ENCODE assay signal across 7 cellular contexts in the genomic region with DNA sequence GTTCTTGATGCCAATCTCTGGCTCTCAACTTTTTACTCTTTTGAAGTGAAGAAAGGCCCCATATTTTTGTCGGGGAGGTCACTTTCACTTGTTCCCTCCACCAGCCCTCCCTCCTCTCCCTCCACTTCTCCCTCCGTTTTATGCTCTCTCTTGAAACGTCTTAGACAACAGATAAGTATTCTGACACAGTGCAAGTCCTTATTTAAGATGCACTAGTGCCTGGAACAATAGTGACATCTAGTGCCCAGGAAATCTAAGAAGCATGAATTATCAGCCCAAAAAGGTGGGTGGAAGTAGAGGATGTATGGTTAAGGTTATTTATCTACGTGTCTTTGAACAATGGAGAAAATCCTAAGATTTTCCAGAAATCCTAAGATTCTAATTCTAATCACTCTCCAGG. TPM values are rescaled to one million over a fixed set of nuclear protein-coding genes. Genes with fewer than 3 reads are reported as not detected.
DNase-seq lines count a peak whose midpoint lies in the region; ATAC-seq and TF ChIP-seq lines count a peak whose summit lies in the region.

No MANE protein-coding gene starts in this region.

- no peak for TF ChIP-seq EP300 in esophagus muscularis mucosa (IDR thresholded peaks at IDR 0.05)
- no peak for TF ChIP-seq EP300 in neural cell (conservative IDR thresholded peaks at IDR 0.05; ENCODE audit: poor library complexity, severe bottlenecking)

- CTCF ChIA-PET in HEK293 (lab: Yijun Ruan, JAX) = interaction anchor here (0.6 to 2.2 kb wide), 8 partner anchors 9 to 374 kb away, joined by 3 to 17 read pairs (median 4); no protein-coding TSS in a partner anchor

- H3K9ac ChIP-seq in neural cell (ENCODE audit: low read length) = no peak overlapping the region

- POLR2A ChIA-PET in HEK293 (lab: Yijun Ruan, JAX) = no interaction called here

- no peak for ATAC-seq in GM21529 (IDR thresholded peaks at IDR 0.05; ENCODE audit: unreplicated experiment)
- ATAC-seq in HG03095 (IDR thresholded peaks at IDR 0.05; ENCODE audit: unreplicated experiment) = no peak

- in situ Hi-C loops in SK-MEL-5 (cut with HindIII; ENCODE audit: low pct_unique_long_range_greater_than_20kb, low sequenced_read_pairs) = no loop called here

- no peaks in the 10 kb centered on the region for H3K4me1 ChIP-seq in HEK293 (ENCODE audit: control insufficient read depth, insufficient read depth, low read length)
- H3K4me1 ChIP-seq in esophagus muscularis mucosa = peaks cover 0 to 14% (median 8%) of the 10 kb centered on the region in 4 donors

- TF ChIP-seq CTCF in HEK293 (tag by site-specific recombination; IDR thresholded peaks at IDR 0.05) (peak; percentile 72), esophagus muscularis mucosa (IDR thresholded peaks at IDR 0.05) (peak; percentile 33 to 49 (median 43)), neural cell (IDR thresholded peaks at IDR 0.05; ENCODE audit: poor library complexity, severe bottlenecking) (peak; percentile 88)

- TF ChIP-seq RAD21 in neural cell (conservative IDR thresholded peaks at IDR 0.05) = peak; percentile 93

- no peak for TF ChIP-seq POLR2A in esophagus muscularis mucosa (IDR thresholded peaks at IDR 0.05; ENCODE audit: low read depth)

- no peaks in the 10 kb centered on the region for H4K20me1 ChIP-seq in neural cell (ENCODE audit: insufficient read depth)

- no peak overlapping the region for H2AFZ ChIP-seq in neural cell (ENCODE audit: low read depth, low read length)

- H3K9me3 ChIP-seq in HEK293 (ENCODE audit: control insufficient read depth, insufficient read depth, low read depth, low read length) (no peaks in the 10 kb centered on the region), esophagus muscularis mucosa (no peaks in the 10 kb centered on the region), neural cell (ENCODE audit: low read length) (no peaks in the 10 kb centered on the region)

- H3K27me3 ChIP-seq in esophagus muscularis mucosa (no peaks in the 10 kb centered on the region), neural cell (ENCODE audit: insufficient read depth, low read depth, low read length) (no peaks in the 10 kb centered on the region)

- intact Hi-C loops in esophagus muscularis mucosa (cut with DNase I) = loop anchor here (2.0 kb wide), 1 partner anchor 83 kb away; no protein-coding TSS in a partner anchor

- 8% methylated on average over 4 of the region's 4 CpGs for WGBS in esophagus muscularis mucosa

- peaks cover 35 to 84% of the 10 kb centered on the region in 2 experiments for H3K36me3 ChIP-seq in HEK293 (ENCODE audit: control insufficient read depth in 2 of 2, insufficient read depth in 1 of 2, low read length in 2 of 2)
- H3K36me3 ChIP-seq in esophagus muscularis mucosa = peaks cover 68 to 84% (median 79%) of the 10 kb centered on the region in 4 donors
- H3K36me3 ChIP-seq in neural cell (ENCODE audit: insufficient read depth, low read length) = peaks cover 19% of the 10 kb centered on the region

- DNase-seq in DMS53 (lab: John Stamatoyannopoulos, UW) (peak; percentile 71), SK-MEL-5 (ENCODE audit: low read depth, low spot score) (peak; percentile 67), esophagus muscularis mucosa (ENCODE audit: extremely low spot score) (no peak)

- H3K79me2 ChIP-seq in neural cell (replicated peaks; ENCODE audit: insufficient read depth, low read length) = no peaks in the 10 kb centered on the region

- no peaks in the 10 kb centered on the region for H3K9me2 ChIP-seq in neural cell (ENCODE audit: insufficient read depth, low read length)

- peaks cover 5% of the 10 kb centered on the region for H3F3A ChIP-seq in neural cell (ENCODE audit: insufficient read depth, low read length, poor library complexity, severe bottlenecking)

- H3K4me3 ChIP-seq in HEK293 (ENCODE audit: low read depth, low read length) (no peak overlapping the region), esophagus muscularis mucosa (no peak overlapping the region), neural cell (ENCODE audit: low read length) (no peak overlapping the region)

- H3K27ac ChIP-seq in HEK293 (ENCODE audit: extremely low read depth, low read depth, low read length) = no peak overlapping the region
- no peak overlapping the region for H3K27ac ChIP-seq in esophagus muscularis mucosa (replicated peaks in 1 of 4)
- no peak overlapping the region for H3K27ac ChIP-seq in neural cell (ENCODE audit: low read length)

- H3K4me2 ChIP-seq in neural cell (ENCODE audit: low read length) = no peak overlapping the region

TF ChIP-seq in HEK293, 187 proteins besides CTCF, POLR2A, EP300 and RAD21:
- peak; percentile 68 for TF ChIP-seq ZNF654 (tag by site-specific recombination; IDR thresholded peaks at IDR 0.05; ENCODE audit: low read depth)
- TF ChIP-seq ZNF366 (tag by site-specific recombination; conservative IDR thresholded peaks at IDR 0.05) = 0 out of 2 replicates have a peak, but pooled peaks have one; percentile 12
- no peak for TF ChIP-seq ZNF311 (tag by site-specific recombination; IDR thresholded peaks at IDR 0.05; ENCODE audit: borderline replicate concordance)
- TF ChIP-seq PRDM1 (tag by site-specific recombination; IDR thresholded peaks at IDR 0.05) = peak; percentile 96
- peak; percentile 78 for TF ChIP-seq ZNF398 (tag by site-specific recombination; IDR thresholded peaks at IDR 0.05)

TF ChIP-seq in neural cell, 6 proteins besides CTCF, POLR2A, EP300 and RAD21:
- TF ChIP-seq, protein P1, sequence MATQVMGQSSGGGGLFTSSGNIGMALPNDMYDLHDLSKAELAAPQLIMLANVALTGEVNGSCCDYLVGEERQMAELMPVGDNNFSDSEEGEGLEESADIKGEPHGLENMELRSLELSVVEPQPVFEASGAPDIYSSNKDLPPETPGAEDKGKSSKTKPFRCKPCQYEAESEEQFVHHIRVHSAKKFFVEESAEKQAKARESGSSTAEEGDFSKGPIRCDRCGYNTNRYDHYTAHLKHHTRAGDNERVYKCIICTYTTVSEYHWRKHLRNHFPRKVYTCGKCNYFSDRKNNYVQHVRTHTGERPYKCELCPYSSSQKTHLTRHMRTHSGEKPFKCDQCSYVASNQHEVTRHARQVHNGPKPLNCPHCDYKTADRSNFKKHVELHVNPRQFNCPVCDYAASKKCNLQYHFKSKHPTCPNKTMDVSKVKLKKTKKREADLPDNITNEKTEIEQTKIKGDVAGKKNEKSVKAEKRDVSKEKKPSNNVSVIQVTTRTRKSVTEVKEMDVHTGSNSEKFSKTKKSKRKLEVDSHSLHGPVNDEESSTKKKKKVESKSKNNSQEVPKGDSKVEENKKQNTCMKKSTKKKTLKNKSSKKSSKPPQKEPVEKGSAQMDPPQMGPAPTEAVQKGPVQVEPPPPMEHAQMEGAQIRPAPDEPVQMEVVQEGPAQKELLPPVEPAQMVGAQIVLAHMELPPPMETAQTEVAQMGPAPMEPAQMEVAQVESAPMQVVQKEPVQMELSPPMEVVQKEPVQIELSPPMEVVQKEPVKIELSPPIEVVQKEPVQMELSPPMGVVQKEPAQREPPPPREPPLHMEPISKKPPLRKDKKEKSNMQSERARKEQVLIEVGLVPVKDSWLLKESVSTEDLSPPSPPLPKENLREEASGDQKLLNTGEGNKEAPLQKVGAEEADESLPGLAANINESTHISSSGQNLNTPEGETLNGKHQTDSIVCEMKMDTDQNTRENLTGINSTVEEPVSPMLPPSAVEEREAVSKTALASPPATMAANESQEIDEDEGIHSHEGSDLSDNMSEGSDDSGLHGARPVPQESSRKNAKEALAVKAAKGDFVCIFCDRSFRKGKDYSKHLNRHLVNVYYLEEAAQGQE (IDR thresholded peaks at IDR 0.05; ENCODE audit: borderline replicate concordance) = no peak
- TF ChIP-seq SMC3 (conservative IDR thresholded peaks at IDR 0.05; ENCODE audit: poor library complexity) = peak; percentile 82

RNA-seq across cellular contexts. Expression of gene PSME3IP1, which starts 17.9 kb away (rescaled TPM):
- total RNA-seq in SK-MEL-5 (2014; rRNA removed; shearing (Covaris generic)) = 71.2 and 83.4 TPM in 2 replicates
- polyA plus RNA-seq in SK-MEL-5 (2015; cell fraction: cytosol; rRNA removed) = 65.4 and 75.9 TPM in 2 replicates
- 105 and 106 TPM in 2 replicates for polyA plus RNA-seq in SK-MEL-5 (2015; cell fraction: nucleus; rRNA removed)
- total RNA-seq in esophagus muscularis mucosa = 10 to 100 TPM; 47.8 to 60.7 (median 57.5) TPM
- 146 and 167 TPM in 2 replicates for polyA plus RNA-seq in neural cell
- 143 and 151 TPM in 2 replicates for polyA minus RNA-seq in neural cell

RNA-seq across cellular contexts. Expression of gene RSPRY1, which starts 18.2 kb away (rescaled TPM):
- total RNA-seq in SK-MEL-5 (2014; rRNA removed; shearing (Covaris generic)) = 18.2 and 19.9 TPM in 2 replicates
- 11.0 and 13.5 TPM in 2 replicates for polyA plus RNA-seq in SK-MEL-5 (2015; cell fraction: cytosol; rRNA removed)
- 21.2 and 45.1 TPM in 2 replicates for polyA plus RNA-seq in SK-MEL-5 (2015; cell fraction: nucleus; rRNA removed)
- total RNA-seq in esophagus muscularis mucosa = 10 to 100 TPM; 22.4 to 30.7 (median 25.7) TPM
- polyA plus RNA-seq in neural cell = 62.0 and 69.8 TPM in 2 replicates
- 101 and 116 TPM in 2 replicates for polyA minus RNA-seq in neural cell
